34 cellular contexts compared by ENCODE assay signal in the genomic region with DNA sequence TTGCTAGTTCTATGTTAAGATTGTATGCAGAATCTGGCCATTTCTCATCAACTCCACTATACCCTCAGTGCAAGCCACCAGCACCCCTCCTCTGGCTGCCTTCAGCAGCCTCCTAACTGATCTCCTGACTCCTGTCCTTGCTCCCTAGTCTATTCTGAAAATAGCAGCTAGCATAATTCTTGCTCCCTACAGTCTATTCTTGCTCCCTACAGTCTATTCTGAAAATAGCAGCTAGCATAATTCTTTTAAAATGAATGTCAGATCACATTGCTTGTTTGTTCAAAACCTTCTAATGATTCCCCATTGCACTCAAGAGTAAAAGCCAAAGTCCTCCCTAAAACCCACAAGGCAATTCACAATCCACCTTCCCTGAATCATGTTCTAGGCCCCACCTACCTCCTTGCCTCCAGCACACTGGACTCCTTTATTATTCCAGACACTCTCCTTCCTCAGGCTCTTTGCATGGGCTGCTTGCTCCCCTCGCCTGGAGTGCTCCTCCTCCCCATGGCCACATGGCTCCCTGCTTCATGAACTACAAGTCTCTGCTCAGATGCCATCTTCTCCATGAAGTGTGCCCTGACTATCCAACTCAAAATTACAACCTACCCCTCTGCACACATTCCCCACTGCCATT.
DNase-seq lines count a peak whose midpoint lies in the region; ATAC-seq, FAIRE-seq and TF ChIP-seq lines count a peak whose summit lies in the region.
"Had no signal": no experiment of that assay in that cellular context is flagged by ENCODE, and none has a peak within 500 bp of the region (broad histone marks: within the 10 kb centered on the region; RNA-seq: fewer than 3 reads in every experiment).

No MANE protein-coding gene starts in this region.

- intact Hi-C loops in K562 (cut with micrococcal nuclease) = no loop called here

- no peak overlapping the region for H2AFZ ChIP-seq in K562 (ENCODE audit: low read depth, low read length)
- H2AFZ ChIP-seq: GM23338, hepatocyte had no signal

- no peak for DNase-seq in activated T-cell treated with anti-CD3 and anti-CD28 coated beads, Interleukin-2, amount 50 U/mL, for 72 hours
- DNase-seq in activated T-cell treated with anti-CD3 and anti-CD28 coated beads, Interleukin-2, amount 50 U/mL, for 48 hours = no peak
- DNase-seq in K562 (ENCODE audit: extremely low read depth in 1 of 4, low spot score in 3 of 4) (no peak), right atrium auricular region (ENCODE audit: low spot score) (no peak), GM19238 (ENCODE audit: insufficient read length, low spot score) (no peak), NCI-H345 treated with DMSO at 0.1 percent for 48 hours (lab: John Stamatoyannopoulos, UW; ENCODE audit: unreplicated experiment) (no peak), HCEC 1CT (no peak)
- DNase-seq in stimulated activated effector memory CD8-positive, alpha-beta T cell treated with anti-CD3 and anti-CD28 coated beads, Interleukin-12 subunit alpha, Interleukin-12 subunit beta, amount 100 ng/mL, for 72 hours (ENCODE audit: low spot score in 2 of 2) = peak in 1 of 2 donors; percentile 49
- DNase-seq: activated CD4-positive, alpha-beta T cell treated with anti-CD3 and anti-CD28 coated beads, Interleukin-2, amount 10 ng/mL, durations not matched to agents 7 days and 5 days; activated T-cell treated with anti-CD3 and anti-CD28 coated beads, Interleukin-2, amount 50 U/mL, for 24 hours; CD4-positive, CD25-positive, alpha-beta regulatory T cell; colonic mucosa; effector CD8-positive, alpha-beta T cell; EL; erythroblast; foreskin fibroblast; Kasumi-1; naive thymus-derived CD4-positive, alpha-beta T cell; NCI-H1694 treated with DMSO at 0.1 percent for 48 hours; NCI-H2171; NCI-H524; NK-92 treated with Interleukin-12 subunit alpha and Interleukin-12 subunit beta, amount 100 ng/mL, for 24 hours; PC-3; SHP77; SW 1271; T1000 had no signal

- TF ChIP-seq RAD21 in K562 (CRISPR knock-in tag; conservative IDR thresholded peaks at IDR 0.05 in 1 of 2, IDR thresholded peaks at IDR 0.05 in 1 of 2) = no peak

- no peak overlapping the region for H3K4me2 ChIP-seq in K562 (ENCODE audit: insufficient read depth, low read length)
- H3K4me2 ChIP-seq: GM23338, hepatocyte had no signal

- no peak overlapping the region for H3K9ac ChIP-seq in K562 (ENCODE audit: insufficient read depth in 1 of 2, low read depth in 2 of 2, low read length in 2 of 2)

- POLR2A ChIA-PET in K562 (lab: Yijun Ruan, JAX) = no interaction called here

- no peak for TF ChIP-seq POLR2A in K562 (conservative IDR thresholded peaks at IDR 0.05)

- no peak for TF ChIP-seq CTCF in K562 (IDR thresholded peaks at IDR 0.05 in 2 of 3, conservative IDR thresholded peaks at IDR 0.05 in 1 of 3; ENCODE audit: insufficient read depth in 2 of 3, low read depth in 1 of 3, low read length in 3 of 3)
- TF ChIP-seq CTCF in right atrium auricular region (IDR thresholded peaks at IDR 0.05) = peak in 1 of 2 donors; percentile 44

- no peak for TF ChIP-seq EP300 in K562 (IDR thresholded peaks at IDR 0.05; ENCODE audit: low read length)

- H3K4me1 ChIP-seq in K562 (replicated peaks in 1 of 2; ENCODE audit: control insufficient read depth in 2 of 2, insufficient read depth in 2 of 2, low read length in 2 of 2) (peaks cover 0 to 2% of the 10 kb centered on the region in 2 experiments; a peak in 1 of 5 replicates), right atrium auricular region (peaks cover 0 to 31% of the 10 kb centered on the region in 2 donors)
- H3K4me1 ChIP-seq: breast epithelium had no signal

- no peak for FAIRE-seq in K562 (lab: Jason Lieb, UNC)
- FAIRE-seq: GM12892 had no signal

- H3K27me3 Mint-ChIP-seq in activated T-cell treated with anti-CD3 and anti-CD28 coated beads, Interleukin-2, amount 50 U/mL, for 72 hours (ENCODE audit: low read depth) = no peaks in the 10 kb centered on the region
- H3K27me3 Mint-ChIP-seq: activated CD4-positive, alpha-beta T cell treated with anti-CD3 and anti-CD28 coated beads, Interleukin-2, amount 10 ng/mL, durations not matched to agents 7 days and 5 days; activated T-cell treated with anti-CD3 and anti-CD28 coated beads, Interleukin-2, amount 50 U/mL, for 24 hours; CD4-positive, CD25-positive, alpha-beta regulatory T cell had no signal

- H3K9me3 ChIP-seq in K562 (replicated peaks; ENCODE audit: control insufficient read depth, insufficient read depth, low read depth, low read length) (no peaks in the 10 kb centered on the region), right atrium auricular region (no peaks in the 10 kb centered on the region)
- H3K9me3 ChIP-seq: breast epithelium, colonic mucosa, suprapubic skin had no signal

- H3K36me3 ChIP-seq in K562 (ENCODE audit: control insufficient read depth, insufficient read depth, low read length) (no peaks in the 10 kb centered on the region), right atrium auricular region (no peaks in the 10 kb centered on the region)
- H3K36me3 ChIP-seq: breast epithelium, colonic mucosa, suprapubic skin had no signal

- H3K4me3 ChIP-seq in K562 (no peak overlapping the region), right atrium auricular region (no peak overlapping the region)
- H3K4me3 ChIP-seq: breast epithelium, colonic mucosa, GM23338, hepatocyte, suprapubic skin had no signal

- H3K27me3 ChIP-seq in K562 (ENCODE audit: control insufficient read depth in 2 of 2, insufficient read depth in 2 of 2, low read length in 2 of 2) (peaks cover 10 to 16% of the 10 kb centered on the region in 2 experiments; a peak in 3 of 5 replicates), right atrium auricular region (no peaks in the 10 kb centered on the region)
- H3K27me3 ChIP-seq: breast epithelium, colonic mucosa, hepatocyte, suprapubic skin had no signal

- in situ Hi-C loops in K562 (cut with MboI) = loop anchor here (10.0 kb wide), 1 partner anchor 262 kb away; no protein-coding TSS in a partner anchor

- H3K36me3 Mint-ChIP-seq in activated T-cell treated with anti-CD3 and anti-CD28 coated beads, Interleukin-2, amount 50 U/mL, for 72 hours (ENCODE audit: insufficient read depth in 2 of 2) = peaks cover 0 to 2% of the 10 kb centered on the region in 2 donors
- H3K36me3 Mint-ChIP-seq in stimulated activated effector memory CD8-positive, alpha-beta T cell treated with anti-CD3 and anti-CD28 coated beads, Interleukin-12 subunit alpha, Interleukin-12 subunit beta, amount 100 ng/mL, for 72 hours = peaks cover 3% of the 10 kb centered on the region
- H3K36me3 Mint-ChIP-seq: activated naive CD4-positive, alpha-beta T cell treated with anti-CD3 and anti-CD28 coated beads, Interleukin-2, amount 50 U/mL, for 24 hours; CD4-positive, CD25-positive, alpha-beta regulatory T cell; WTC11 had no signal

- CTCF ChIA-PET in K562 (lab: Yijun Ruan, JAX; ENCODE audit: low intra/inter-chr PET ratio) = interaction anchor here (6.5 kb wide), 1 partner anchor 303 kb away, joined by 87 read pairs; no protein-coding TSS in a partner anchor

- peaks cover 72% of the 10 kb centered on the region for H3K4me1 Mint-ChIP-seq in activated T-cell treated with anti-CD3 and anti-CD28 coated beads, Interleukin-2, amount 50 U/mL, for 72 hours (ENCODE audit: low read depth)
- H3K4me1 Mint-ChIP-seq in stimulated activated effector memory CD8-positive, alpha-beta T cell treated with anti-CD3 and anti-CD28 coated beads, Interleukin-12 subunit alpha, Interleukin-12 subunit beta, amount 100 ng/mL, for 72 hours = peaks cover 86% of the 10 kb centered on the region

- no TSS peak for BruUV-seq in K562 (replicated peaks; lab: Mats Ljungman, UMichigan)

- peak overlapping the region; percentile 16 for H3K27ac Mint-ChIP-seq in activated T-cell treated with anti-CD3 and anti-CD28 coated beads, Interleukin-2, amount 50 U/mL, for 72 hours
- peak overlapping the region; percentile 60 for H3K27ac Mint-ChIP-seq in stimulated activated effector memory CD8-positive, alpha-beta T cell treated with anti-CD3 and anti-CD28 coated beads, Interleukin-12 subunit alpha, Interleukin-12 subunit beta, amount 100 ng/mL, for 72 hours
- H3K27ac Mint-ChIP-seq: activated CD4-positive, alpha-beta T cell treated with anti-CD3 and anti-CD28 coated beads, Interleukin-2, amount 10 ng/mL, durations not matched to agents 7 days and 5 days; activated naive CD4-positive, alpha-beta T cell treated with anti-CD3 and anti-CD28 coated beads, Interleukin-2, amount 50 U/mL, for 24 hours; activated T-cell treated with anti-CD3 and anti-CD28 coated beads, Interleukin-2, amount 50 U/mL, for 24 hours; GM23338; naive thymus-derived CD4-positive, alpha-beta T cell; WTC11 had no signal

- no peaks in the 10 kb centered on the region for H3K9me1 ChIP-seq in K562 (ENCODE audit: control insufficient read depth, insufficient read depth, low read length)

- H3K79me2 ChIP-seq in K562 (ENCODE audit: control insufficient read depth, insufficient read depth, low read length) = no peaks in the 10 kb centered on the region
- H3K79me2 ChIP-seq: hepatocyte had no signal

- WGBS in K562 (ENCODE audit: insufficient coverage, low coverage, missing lambda C conversion rate) = 0% methylated on average over 1 of the region's 1 CpG

- ATAC-seq in activated T-cell treated with anti-CD3 and anti-CD28 coated beads, Interleukin-2, amount 50 U/mL, for 72 hours (replicated peaks in 1 of 2) = no peak
- no peak for ATAC-seq in K562
- no peak for ATAC-seq in stimulated activated effector memory CD8-positive, alpha-beta T cell treated with anti-CD3 and anti-CD28 coated beads, Interleukin-12 subunit alpha, Interleukin-12 subunit beta, amount 100 ng/mL, for 72 hours
- ATAC-seq: GM23338; naive thymus-derived CD4-positive, alpha-beta T cell; PC-3; WTC11 had no signal

- no peaks in the 10 kb centered on the region for H3K9me3 Mint-ChIP-seq in activated T-cell treated with anti-CD3 and anti-CD28 coated beads, Interleukin-2, amount 50 U/mL, for 72 hours
- H3K9me3 Mint-ChIP-seq in stimulated activated effector memory CD8-positive, alpha-beta T cell treated with anti-CD3 and anti-CD28 coated beads, Interleukin-12 subunit alpha, Interleukin-12 subunit beta, amount 100 ng/mL, for 72 hours = no peaks in the 10 kb centered on the region
- H3K9me3 Mint-ChIP-seq: activated CD4-positive, alpha-beta T cell treated with anti-CD3 and anti-CD28 coated beads, Interleukin-2, amount 10 ng/mL, durations not matched to agents 7 days and 5 days; activated naive CD4-positive, alpha-beta T cell treated with anti-CD3 and anti-CD28 coated beads, Interleukin-2, amount 50 U/mL, for 24 hours; activated T-cell treated with anti-CD3 and anti-CD28 coated beads, Interleukin-2, amount 50 U/mL, for 24 hours; CD4-positive, CD25-positive, alpha-beta regulatory T cell; GM23338; naive thymus-derived CD4-positive, alpha-beta T cell; WTC11 had no signal

- H3K27ac ChIP-seq in K562 (ENCODE audit: extremely low read depth, low read depth, low read length) (no peak overlapping the region), right atrium auricular region (peak overlapping the region; percentile 37 to 68)
- H3K27ac ChIP-seq: 22Rv1, breast epithelium, colonic mucosa, hepatocyte, suprapubic skin had no signal

- H4K20me1 ChIP-seq in K562 (replicated peaks; ENCODE audit: control insufficient read depth, insufficient read depth, low read length) = no peaks in the 10 kb centered on the region

- H3K4me3 Mint-ChIP-seq in activated T-cell treated with anti-CD3 and anti-CD28 coated beads, Interleukin-2, amount 50 U/mL, for 72 hours = no peak overlapping the region
- H3K4me3 Mint-ChIP-seq in stimulated activated effector memory CD8-positive, alpha-beta T cell treated with anti-CD3 and anti-CD28 coated beads, Interleukin-12 subunit alpha, Interleukin-12 subunit beta, amount 100 ng/mL, for 72 hours = no peak overlapping the region
- H3K4me3 Mint-ChIP-seq: activated CD4-positive, alpha-beta T cell treated with anti-CD3 and anti-CD28 coated beads, Interleukin-2, amount 10 ng/mL, durations not matched to agents 7 days and 5 days; activated naive CD4-positive, alpha-beta T cell treated with anti-CD3 and anti-CD28 coated beads, Interleukin-2, amount 50 U/mL, for 24 hours; activated T-cell treated with anti-CD3 and anti-CD28 coated beads, Interleukin-2, amount 50 U/mL, for 24 hours; CD4-positive, CD25-positive, alpha-beta regulatory T cell; GM23338; naive thymus-derived CD4-positive, alpha-beta T cell; WTC11 had no signal
